1 cellular context compared by ENCODE assay signal in genomic region chr11:96299155-96299883, GRCh38.
TF ChIP-seq lines count a peak whose summit lies in the region.

No MANE protein-coding gene starts in this region.

TF ChIP-seq in IMR-90, 13 proteins besides CTCF, POLR2A, EP300 and RAD21 (continued from another document):
- TF ChIP-seq MXI1 (IDR thresholded peaks at IDR 0.05; ENCODE audit: borderline replicate concordance, low read depth, low read length) (no peak), USF2 (IDR thresholded peaks at IDR 0.05; ENCODE audit: low read depth, low read length) (no peak)
